Comparison of ENCODE assay signal across 25 cellular contexts in genomic region chr3:161337311-161337710, GRCh38. TPM values are rescaled to one million over a fixed set of nuclear protein-coding genes. Genes with fewer than 3 reads are reported as not detected.
DNase-seq lines count a peak whose midpoint lies in the region; ATAC-seq, FAIRE-seq and TF ChIP-seq lines count a peak whose summit lies in the region.
"Had no signal": no experiment of that assay in that cellular context is flagged by ENCODE, and none has a peak within 500 bp of the region (broad histone marks: within the 10 kb centered on the region; RNA-seq: fewer than 3 reads in every experiment).

No MANE protein-coding gene starts in this region.

- H3K4me3 ChIP-seq in HepG2 (replicated peaks in 1 of 3; ENCODE audit: insufficient read depth in 1 of 3, low read depth in 2 of 3, low read length in 3 of 3) (no peak overlapping the region), right lobe of liver (no peak overlapping the region), thyroid gland (replicated peaks in 1 of 3) (no peak overlapping the region)
- H3K4me3 ChIP-seq: SJSA1 had no signal

- H3K79me2 ChIP-seq in HepG2 (ENCODE audit: insufficient read depth, low read length) = no peaks in the 10 kb centered on the region

- in situ Hi-C loops in HepG2 (cut with HindIII; ENCODE audit: extremely low pct_ligation_motif_present, low pct_unique_long_range_greater_than_20kb) = no loop called here

- H3K9me3 ChIP-seq in HepG2 (ENCODE audit: low read length) (no peaks in the 10 kb centered on the region), right lobe of liver (no peaks in the 10 kb centered on the region), thyroid gland (no peaks in the 10 kb centered on the region)
- H3K9me3 ChIP-seq: SJSA1 had no signal

- TF ChIP-seq POLR2A in HepG2 (IDR thresholded peaks at IDR 0.05; ENCODE audit: insufficient read depth in 1 of 2, low read depth in 2 of 2, low read length in 2 of 2) (no peak), right lobe of liver (IDR thresholded peaks at IDR 0.05) (no peak), thyroid gland (IDR thresholded peaks at IDR 0.05) (no peak)

- intact Hi-C loops in HepG2 (cut with micrococcal nuclease; ENCODE audit: unreplicated experiment) = no loop called here
- intact Hi-C loops in right lobe of liver (cut with DNase I) = no loop called here
- intact Hi-C loops in thyroid gland (cut with DNase I) = no loop called here
- intact Hi-C loops in sciatic nerve (cut with DNase I) = no loop called here

- FAIRE-seq in HepG2 (lab: Jason Lieb, UNC) = no peak
- FAIRE-seq: GM12891, H54 had no signal

- H3K4me1 ChIP-seq in HepG2 (ENCODE audit: insufficient read depth, low read length) = peaks cover 86% of the 10 kb centered on the region
- H3K4me1 ChIP-seq in right lobe of liver = no peaks in the 10 kb centered on the region
- H3K4me1 ChIP-seq in thyroid gland = no peaks in the 10 kb centered on the region

- H3K36me3 ChIP-seq in HepG2 (replicated peaks in 1 of 2; ENCODE audit: control insufficient read depth in 1 of 2, insufficient read depth in 2 of 2, low read length in 2 of 2) (no peaks in the 10 kb centered on the region), right lobe of liver (no peaks in the 10 kb centered on the region), thyroid gland (no peaks in the 10 kb centered on the region)
- H3K36me3 ChIP-seq: SJSA1 had no signal

- no peak for TF ChIP-seq CTCF in HepG2 (CRISPR knock-in tag; IDR thresholded peaks at IDR 0.05)
- TF ChIP-seq CTCF in right lobe of liver (IDR thresholded peaks at IDR 0.05) = no peak
- no peak for TF ChIP-seq CTCF in thyroid gland (IDR thresholded peaks at IDR 0.05)

- H3K27ac ChIP-seq in HepG2 (ENCODE audit: extremely low read length, insufficient read depth, low read length) (no peak overlapping the region), right lobe of liver (no peak overlapping the region), thyroid gland (no peak overlapping the region)
- H3K27ac ChIP-seq: 22Rv1, SJSA1 had no signal

- DNase-seq in HepG2 (ENCODE audit: low spot score) = no peak
- DNase-seq in right lobe of liver = no peak
- DNase-seq in thyroid gland = no peak
- no peak for DNase-seq in NCI-H1694 (lab: John Stamatoyannopoulos, UW)
- DNase-seq in sciatic nerve (ENCODE audit: low spot score) = no peak
- DNase-seq: AML-193; C1 segment of cervical spinal cord; CD8-positive, alpha-beta T cell; DND-41; NCI-H1092; NCI-H1436 treated with DMSO at 0.1 percent for 48 hours; NCI-H2029; NCI-H345; NCI-H524; T-helper 1 cell had no signal

- TF ChIP-seq EP300 in HepG2 (IDR thresholded peaks at IDR 0.05; ENCODE audit: low read depth in 2 of 2, low read length in 2 of 2) = no peak
- TF ChIP-seq EP300 in HepG2 (CRISPR knock-in tag; IDR thresholded peaks at IDR 0.05; ENCODE audit: borderline replicate concordance) = no peak

- H3K27me3 ChIP-seq in HepG2 (ENCODE audit: control insufficient read depth in 1 of 2, insufficient read depth in 2 of 2, low read length in 2 of 2) (no peaks in the 10 kb centered on the region), right lobe of liver (no peaks in the 10 kb centered on the region), thyroid gland (no peaks in the 10 kb centered on the region)
- H3K27me3 ChIP-seq: SJSA1 had no signal

- no peak overlapping the region for H2AFZ ChIP-seq in HepG2 (ENCODE audit: low read length)

- ATAC-seq in HepG2 (no peak), right lobe of liver (no peak), HG02610 (IDR thresholded peaks at IDR 0.05; ENCODE audit: unreplicated experiment) (peak; percentile 58), HG03432 (IDR thresholded peaks at IDR 0.05; ENCODE audit: unreplicated experiment) (peak; percentile 65), GM21390 (IDR thresholded peaks at IDR 0.05; ENCODE audit: unreplicated experiment) (no peak), sciatic nerve (no peak)
- ATAC-seq: CD8-positive, alpha-beta T cell; Right ventricle myocardium inferior had no signal

- no TSS peak for BruUV-seq in HepG2 (replicated peaks; lab: Mats Ljungman, UMichigan)

- no peak for TF ChIP-seq RAD21 in HepG2 (CRISPR knock-in tag; IDR thresholded peaks at IDR 0.05)

- H4K20me1 ChIP-seq in HepG2 (ENCODE audit: insufficient read depth, low read length) = no peaks in the 10 kb centered on the region

- CTCF ChIA-PET in HepG2 (lab: Yijun Ruan, JAX; ENCODE audit: low intra/inter-chr PET ratio, low total read pairs) = no interaction called here

- POLR2A ChIA-PET in HepG2 (lab: Yijun Ruan, JAX) = interaction anchor here (1.1 kb wide), 1 partner anchor 14 kb away, joined by 3 read pairs; no protein-coding TSS in a partner anchor

- H3K9ac ChIP-seq in HepG2 (ENCODE audit: insufficient read depth, low read depth, low read length) = no peak overlapping the region

- no peak overlapping the region for H3K4me2 ChIP-seq in HepG2 (ENCODE audit: low read depth, low read length)

TF ChIP-seq in HepG2, 621 proteins besides CTCF, POLR2A, EP300 and RAD21:
- TF ChIP-seq ZNF7 (CRISPR knock-in tag; IDR thresholded peaks at IDR 0.05) (peak; percentile 25; the same call in 1 of the 2 replicates), ARNT (IDR thresholded peaks at IDR 0.05) (no peak)

RNA-seq across cellular contexts. Expression of gene SPTSSB, which starts 34.0 kb away (rescaled TPM):
- 0.51 and 0.84 TPM in 2 replicates for total RNA-seq in HepG2 (2016; rRNA removed; fragmentation: Illumina TruSeq; extraction: Trizol)
- total RNA-seq in HepG2 (2016; cell fraction: cytosol; rRNA removed; fragmentation: Illumina TruSeq; extraction: Trizol; ENCODE audit: low read depth) = not detected in 2 replicates
- total RNA-seq in HepG2 (2016; cell fraction: insoluble cytoplasmic fraction; rRNA removed; fragmentation: Illumina TruSeq; extraction: Trizol) = 0.25 and 0.37 TPM in 2 replicates
- 0.59 and 1.9 TPM in 2 replicates for total RNA-seq in HepG2 (2016; cell fraction: membrane; rRNA removed; fragmentation: Illumina TruSeq; extraction: Trizol)
- 0.28 TPM in 1 of 2 replicates, not detected in the other for total RNA-seq in HepG2 (2016; cell fraction: nucleus; rRNA removed; fragmentation: Illumina TruSeq; extraction: Trizol)
- polyA plus RNA-seq in HepG2 (2011; rRNA removed) = 2.4 and 4.2 TPM in 2 replicates
- polyA plus RNA-seq in HepG2 (2011; cell fraction: cytosol; rRNA removed) = 0.42 and 0.58 TPM in 2 replicates
- polyA plus RNA-seq in HepG2 (2011; cell fraction: nucleus; rRNA removed) = 0.19 and 0.39 TPM in 2 replicates
- polyA plus RNA-seq in HepG2 (2012) = 0.05 and 0.32 TPM in 2 replicates
- polyA plus RNA-seq in HepG2 (2016; cell fraction: cytosol; fragmentation: Illumina TruSeq; extraction: Trizol; ENCODE audit: low read depth) = 0.10 and 0.24 TPM in 2 replicates
- polyA plus RNA-seq in HepG2 (2016; cell fraction: insoluble cytoplasmic fraction; fragmentation: Illumina TruSeq; extraction: Trizol; ENCODE audit: low read depth) = 0.10 and 0.25 TPM in 2 replicates
- 0.56 and 0.58 TPM in 2 replicates for polyA plus RNA-seq in HepG2 (2016; cell fraction: membrane; fragmentation: Illumina TruSeq; extraction: Trizol; ENCODE audit: low read depth)
- polyA plus RNA-seq in HepG2 (2016; cell fraction: nucleus; fragmentation: Illumina TruSeq; extraction: Trizol; ENCODE audit: insufficient read depth, low read depth) = 0.29 and 1.9 TPM in 2 replicates
- polyA minus RNA-seq in HepG2 (2011; rRNA and poly(A)+ RNA removed; ENCODE audit: low replicate concordance) = 0.12 TPM in 1 of 2 replicates, not detected in the other
- not detected in 2 replicates for polyA minus RNA-seq in HepG2 (2011; cell fraction: cytosol; rRNA and poly(A)+ RNA removed)
- 2.4 and 4.0 TPM in 2 replicates for polyA minus RNA-seq in HepG2 (2011; cell fraction: nucleus; rRNA and poly(A)+ RNA removed)
- 1 to 10 TPM in 1 of 6 experiments, under 1 TPM in 1, not detected in 4; 0.07 to 1.4 TPM for total RNA-seq in right lobe of liver
- total RNA-seq in thyroid gland = not detected
- total RNA-seq in sciatic nerve = 0.40 TPM
- total RNA-seq: CD8-positive, alpha-beta T cell; LHCN-M2; SJSA1 had no signal
- polyA plus RNA-seq: AG04450 had no signal

Comparison
In these comparisons a context has a peak if more than half of its experiments do, and no peak if none do; other contexts are left out.
1. ATAC-seq: peak in HG02610 (single experiment) and HG03432 (single experiment); none in HepG2 (single experiment), right lobe of liver (0 of 4), GM21390 (single experiment) and sciatic nerve (single experiment).